ENCODE assay signal across 20 cellular contexts in the genomic region with DNA sequence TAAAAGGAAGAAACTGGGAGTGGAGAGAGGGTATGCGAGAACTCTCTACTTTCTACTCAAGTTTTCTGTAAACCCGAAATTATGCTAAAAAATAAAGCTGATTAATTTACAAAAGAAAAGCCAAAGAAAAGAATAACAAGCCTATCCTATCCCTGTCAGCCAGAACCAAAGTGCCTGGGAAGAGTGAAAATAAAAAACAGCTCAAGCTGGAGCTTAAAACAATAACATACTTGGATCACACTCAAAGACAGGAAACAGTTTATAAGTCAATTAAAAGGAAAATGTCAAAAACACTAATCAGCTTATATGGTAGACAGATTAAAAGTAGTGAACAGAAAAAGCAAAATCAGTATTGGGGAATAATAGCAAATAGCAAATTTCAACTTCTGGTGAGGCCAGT.
"Had no signal": no experiment of that assay in that cellular context is flagged by ENCODE, and none has a peak within 500 bp of the region (broad histone marks: within the 10 kb centered on the region; RNA-seq: fewer than 3 reads in every experiment).

No MANE protein-coding gene starts in this region.

- H3K9me2 ChIP-seq: SK-N-SH had no signal

- ATAC-seq: activated CD8-positive, alpha-beta T cell treated with anti-CD3 and anti-CD28 coated beads, Interleukin-2, amount 10 ng/mL, durations not matched to agents 7 days and 5 days; naive thymus-derived CD8-positive, alpha-beta T cell; right cardiac atrium; stimulated activated naive B cell treated with anti-CD40 and anti-IgM and Interleukin-4, amounts not matched to agents 10 μg/mL and 1 μg/mL and 100 μg/mL, for 72 hours; T-cell had no signal

- H3K27ac Mint-ChIP-seq: activated CD8-positive, alpha-beta T cell treated with anti-CD3 and anti-CD28 coated beads, Interleukin-2, amount 10 ng/mL, durations not matched to agents 7 days and 5 days; activated naive CD4-positive, alpha-beta T cell treated with anti-CD3 and anti-CD28 coated beads, Interleukin-2, amount 50 U/mL, for 24 hours; stimulated activated naive B cell treated with anti-CD40 and anti-IgM and Interleukin-4, amounts not matched to agents 10 μg/mL and 1 μg/mL and 100 μg/mL, for 72 hours; T-cell had no signal

- H3K9me3 Mint-ChIP-seq: activated naive CD4-positive, alpha-beta T cell treated with anti-CD3 and anti-CD28 coated beads, Interleukin-2, amount 50 U/mL, for 24 hours had no signal

- H3K4me2 ChIP-seq: SK-N-SH had no signal

- H3K4me3 Mint-ChIP-seq: activated CD8-positive, alpha-beta T cell treated with anti-CD3 and anti-CD28 coated beads, Interleukin-2, amount 10 ng/mL, durations not matched to agents 7 days and 5 days; activated naive CD4-positive, alpha-beta T cell treated with anti-CD3 and anti-CD28 coated beads, Interleukin-2, amount 50 U/mL, for 24 hours; naive thymus-derived CD8-positive, alpha-beta T cell; stimulated activated naive B cell treated with anti-CD40 and anti-IgM and Interleukin-4, amounts not matched to agents 10 μg/mL and 1 μg/mL and 100 μg/mL, for 72 hours; T-cell had no signal

- H3K27me3 Mint-ChIP-seq: activated naive CD4-positive, alpha-beta T cell treated with anti-CD3 and anti-CD28 coated beads, Interleukin-2, amount 50 U/mL, for 24 hours; naive thymus-derived CD8-positive, alpha-beta T cell; stimulated activated naive B cell treated with anti-CD40 and anti-IgM and Interleukin-4, amounts not matched to agents 10 μg/mL and 1 μg/mL and 100 μg/mL, for 72 hours; T-cell had no signal

- H3K9me3 ChIP-seq: SK-N-SH had no signal

- H3K4me3 ChIP-seq: coronary artery, skin epidermis had no signal

- DNase-seq: activated CD4-positive, alpha-beta T cell treated with anti-CD3 and anti-CD28 coated beads for 48 hours; activated CD8-positive, alpha-beta memory T cell treated with anti-CD3 and anti-CD28 coated beads, Interleukin-2, amount 50 U/mL, for 4 hours; activated CD8-positive, alpha-beta T cell treated with anti-CD3 and anti-CD28 coated beads, Interleukin-2, amount 10 ng/mL, durations not matched to agents 7 days and 5 days; activated effector memory CD4-positive, alpha-beta T cell treated with anti-CD3 and anti-CD28 coated beads, Interleukin-2, amount 50 U/mL, for 16 hours; activated T-cell treated with anti-CD3 and anti-CD28 coated beads, Interleukin-2, amount 50 U/mL, for 48 hours; central memory CD4-positive, alpha-beta T cell; effector CD8-positive, alpha-beta T cell; mammary epithelial cell; naive thymus-derived CD8-positive, alpha-beta T cell; nucleus accumbens; right cardiac atrium; SK-N-SH; stimulated activated CD4-positive, alpha-beta T cell treated with anti-CD3 and anti-CD28 coated beads, Interleukin-15, amount 100 ng/mL, for 24 hours; stimulated activated CD4-positive, alpha-beta T cell treated with anti-CD3 and anti-CD28 coated beads, Interleukin-4, amount 100 ng/mL, for 1 hour; stimulated activated naive B cell treated with anti-CD40 and anti-IgM and Interleukin-4, amounts not matched to agents 10 μg/mL and 1 μg/mL and 100 μg/mL, for 72 hours; T-cell; trophoblast cell had no signal
